Comparison of ENCODE assay signal across 10 cellular contexts in the genomic region with DNA sequence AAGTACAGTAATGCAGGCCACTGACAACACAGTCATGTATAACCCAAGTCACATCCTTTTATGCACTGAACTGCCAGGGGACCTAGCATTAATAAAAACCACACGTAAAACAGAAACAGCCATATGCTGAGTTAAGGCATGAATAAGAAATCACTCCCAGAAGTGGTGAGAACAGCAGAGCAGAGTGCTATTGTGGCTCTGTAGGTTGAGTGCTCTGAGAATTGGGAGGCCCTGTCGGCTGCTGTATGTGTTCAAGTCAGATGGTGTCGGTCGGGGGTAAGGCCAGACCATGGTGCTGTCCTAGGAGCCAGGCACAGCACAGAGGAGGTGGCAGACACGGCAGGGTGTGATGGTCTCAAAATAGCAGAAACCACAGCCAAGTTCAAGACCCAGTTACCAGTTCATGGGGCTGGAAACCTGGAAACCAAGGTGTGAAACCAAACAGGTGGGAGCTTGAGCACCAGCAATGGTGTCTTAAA.
DNase-seq lines count a peak whose midpoint lies in the region; ATAC-seq and TF ChIP-seq lines count a peak whose summit lies in the region.
"Had no signal": no experiment of that assay in that cellular context is flagged by ENCODE, and none has a peak within 500 bp of the region (broad histone marks: within the 10 kb centered on the region; RNA-seq: fewer than 3 reads in every experiment).

No MANE protein-coding gene starts in this region.

- H3K4me1 Mint-ChIP-seq in activated CD4-positive, alpha-beta memory T cell treated with anti-CD3 and anti-CD28 coated beads for 36 hours (ENCODE audit: low read depth), result peaks cover 26% of the 10 kb centered on the region

- no peaks in the 10 kb centered on the region for H3K9me3 ChIP-seq in transverse colon
- H3K9me3 ChIP-seq in esophagus muscularis mucosa, result peaks cover 0 to 6% (median 0%) of the 10 kb centered on the region in 4 donors

- no peak for TF ChIP-seq POLR2A in transverse colon (IDR thresholded peaks at IDR 0.05)
- TF ChIP-seq POLR2A in esophagus muscularis mucosa (IDR thresholded peaks at IDR 0.05; ENCODE audit: low read depth), result no peak

- no peak overlapping the region for H3K4me3 Mint-ChIP-seq in activated CD4-positive, alpha-beta memory T cell treated with anti-CD3 and anti-CD28 coated beads for 36 hours

- H3K27ac ChIP-seq in transverse colon, result no peak overlapping the region
- no peak overlapping the region for H3K27ac ChIP-seq in esophagus muscularis mucosa (replicated peaks in 1 of 4)

- H3K4me3 ChIP-seq in transverse colon (no peak overlapping the region), esophagus muscularis mucosa (no peak overlapping the region)

- no peak overlapping the region for H3K27ac Mint-ChIP-seq in activated CD4-positive, alpha-beta memory T cell treated with anti-CD3 and anti-CD28 coated beads for 36 hours

- POLR2A ChIA-PET in activated CD4-positive, alpha-beta memory T cell treated with anti-CD3 and anti-CD28 coated beads for 36 hours (lab: Charles Lee), result no interaction called here

- in situ Hi-C loops in transverse colon (cut with MboI; ENCODE audit: low pct_ligation_motif_present in 1 of 4, low pct_unique_long_range_greater_than_20kb in 1 of 4, low sequenced_read_pairs in 3 of 4), result no loop called here

- CTCF ChIA-PET in activated CD4-positive, alpha-beta memory T cell treated with anti-CD3 and anti-CD28 coated beads for 36 hours (lab: Charles Lee), result no interaction called here

- TF ChIP-seq CTCF in transverse colon (IDR thresholded peaks at IDR 0.05), result no peak
- no peak for TF ChIP-seq CTCF in esophagus muscularis mucosa (IDR thresholded peaks at IDR 0.05)

- peaks cover 20% of the 10 kb centered on the region for H3K27me3 Mint-ChIP-seq in activated CD4-positive, alpha-beta memory T cell treated with anti-CD3 and anti-CD28 coated beads for 36 hours

- H3K36me3 ChIP-seq in transverse colon (no peaks in the 10 kb centered on the region), esophagus muscularis mucosa (no peaks in the 10 kb centered on the region)

- no peaks in the 10 kb centered on the region for H3K36me3 Mint-ChIP-seq in activated CD4-positive, alpha-beta memory T cell treated with anti-CD3 and anti-CD28 coated beads for 36 hours

- peak; percentile 24 for DNase-seq in activated CD4-positive, alpha-beta memory T cell treated with anti-CD3 and anti-CD28 coated beads for 36 hours
- DNase-seq in transverse colon (no peak), esophagus muscularis mucosa (ENCODE audit: extremely low spot score) (no peak), cerebellar cortex (ENCODE audit: low spot score) (no peak), anterior cingulate cortex (lab: John Stamatoyannopoulos, UW) (no peak)
- DNase-seq: DMS79 treated with DMSO at 0.1 percent for 48 hours, NCI-H1694 treated with DMSO at 0.1 percent for 48 hours had no signal

- ATAC-seq in GM18519 (IDR thresholded peaks at IDR 0.05; ENCODE audit: low FRiP score, unreplicated experiment), result peak; percentile 90
- peak; percentile 84 for ATAC-seq in GM19468 (IDR thresholded peaks at IDR 0.05; ENCODE audit: extremely low read depth, unreplicated experiment)
- ATAC-seq in HG02981 (IDR thresholded peaks at IDR 0.05; ENCODE audit: unreplicated experiment), result peak; percentile 85

- TF ChIP-seq EP300 in transverse colon (IDR thresholded peaks at IDR 0.05; ENCODE audit: low read depth) (no peak), esophagus muscularis mucosa (IDR thresholded peaks at IDR 0.05) (no peak)

- WGBS in transverse colon (ENCODE audit: low coverage in 1 of 2), 2 donors, result 68% methylated on average over 5 of the region's 5 CpGs; no CpG with 5 or more reads in 1 of the 2 donors
- 90% methylated on average over 5 of the region's 5 CpGs for WGBS in esophagus muscularis mucosa

- H3K27me3 ChIP-seq in transverse colon (no peaks in the 10 kb centered on the region), esophagus muscularis mucosa (peaks cover 0 to 7% (median 0%) of the 10 kb centered on the region in 4 donors)

- H3K9me3 Mint-ChIP-seq in activated CD4-positive, alpha-beta memory T cell treated with anti-CD3 and anti-CD28 coated beads for 36 hours, result peaks cover 4% of the 10 kb centered on the region

- H3K4me1 ChIP-seq in transverse colon, result no peaks in the 10 kb centered on the region
- no peaks in the 10 kb centered on the region for H3K4me1 ChIP-seq in esophagus muscularis mucosa

- intact Hi-C loops in activated CD4-positive, alpha-beta memory T cell treated with anti-CD3 and anti-CD28 coated beads for 36 hours (cut with micrococcal nuclease), result no loop called here
- intact Hi-C loops in transverse colon (cut with DNase I; ENCODE audit: low total_unique reads) (no loop called here), esophagus muscularis mucosa (cut with DNase I) (no loop called here)
